In the genomic region with DNA sequence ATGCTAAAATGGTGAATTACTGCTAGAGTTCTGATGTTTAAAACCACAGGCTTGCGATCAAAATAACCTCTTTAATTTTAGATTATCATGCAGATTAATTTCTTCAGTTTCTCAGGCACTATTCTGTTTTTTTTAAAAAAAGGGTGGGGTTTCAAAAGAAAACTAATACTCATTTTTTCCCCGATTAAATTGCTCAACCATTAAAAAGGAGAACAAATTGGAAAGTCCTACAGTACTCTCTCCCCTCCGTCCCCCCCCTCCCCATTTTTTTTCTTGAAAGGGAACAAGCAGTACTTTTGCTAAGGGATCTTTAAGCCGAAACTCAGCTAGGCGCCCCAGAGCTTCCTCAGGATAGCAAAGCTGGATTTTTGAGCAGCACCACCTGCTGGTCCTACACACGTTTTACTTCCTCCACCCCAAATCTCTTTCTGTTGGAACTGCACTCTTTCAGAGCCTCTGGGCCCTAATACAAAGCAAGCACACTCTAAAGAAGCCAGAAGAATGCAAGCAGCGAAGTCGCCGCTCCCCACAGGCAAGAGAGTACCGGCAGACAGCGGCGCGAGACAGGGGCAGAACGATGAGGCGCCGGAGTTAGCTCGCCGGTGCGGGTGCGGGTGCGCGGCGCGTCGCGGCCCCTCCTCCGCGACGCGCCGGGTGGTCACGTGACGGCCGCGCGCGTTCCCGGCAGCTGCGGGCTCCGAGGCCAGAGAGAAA, we compare ENCODE assay signal across 8 cellular contexts. TPM values are rescaled to one million over a fixed set of nuclear protein-coding genes. Genes with fewer than 3 reads are reported as not detected.
DNase-seq lines count a peak whose midpoint lies in the region; ATAC-seq, FAIRE-seq and TF ChIP-seq lines count a peak whose summit lies in the region.

A gene with protein sequence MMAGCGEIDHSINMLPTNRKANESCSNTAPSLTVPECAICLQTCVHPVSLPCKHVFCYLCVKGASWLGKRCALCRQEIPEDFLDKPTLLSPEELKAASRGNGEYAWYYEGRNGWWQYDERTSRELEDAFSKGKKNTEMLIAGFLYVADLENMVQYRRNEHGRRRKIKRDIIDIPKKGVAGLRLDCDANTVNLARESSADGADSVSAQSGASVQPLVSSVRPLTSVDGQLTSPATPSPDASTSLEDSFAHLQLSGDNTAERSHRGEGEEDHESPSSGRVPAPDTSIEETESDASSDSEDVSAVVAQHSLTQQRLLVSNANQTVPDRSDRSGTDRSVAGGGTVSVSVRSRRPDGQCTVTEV (plus strand): TSS at position 687 of the 714 bp plus-strand sequence. CDS start 13,475 bp downstream, outside the sequence.

- peaks cover 13% of the 10 kb centered on the region for H3K36me3 Mint-ChIP-seq in activated CD4-positive, alpha-beta T cell treated with anti-CD3 and anti-CD28 coated beads, Interleukin-2, amount 10 ng/mL, durations not matched to agents 7 days and 5 days (ENCODE audit: low read depth)

- intact Hi-C loops in HepG2 (cut with micrococcal nuclease; ENCODE audit: unreplicated experiment) = loop anchor here (1.0 to 2.0 kb wide), 2 partner anchors 74 to 79 kb away; no protein-coding TSS in a partner anchor

- peak within 1 kb of the TSS; percentile 99 for H3K4me3 Mint-ChIP-seq in activated CD4-positive, alpha-beta T cell treated with anti-CD3 and anti-CD28 coated beads, Interleukin-2, amount 10 ng/mL, durations not matched to agents 7 days and 5 days

- H3K36me3 ChIP-seq in BLaER1 (peaks cover 3% of the 10 kb centered on the region; the same call in 1 of the 2 replicates), HepG2 (replicated peaks in 1 of 2; ENCODE audit: control insufficient read depth in 1 of 2, insufficient read depth in 2 of 2, low read length in 2 of 2) (no peaks in the 10 kb centered on the region; a peak in 1 of 5 replicates)

- no peaks in the 10 kb centered on the region for H3K27me3 ChIP-seq in BLaER1
- H3K27me3 ChIP-seq in HepG2 (ENCODE audit: control insufficient read depth in 1 of 2, insufficient read depth in 2 of 2, low read length in 2 of 2) = no peaks in the 10 kb centered on the region; a peak in 1 of 5 replicates

- peak; percentile 76 for FAIRE-seq in HepG2 (lab: Jason Lieb, UNC)

- H3K4me3 ChIP-seq in BLaER1 (peak within 1 kb of the TSS; percentile 95), HepG2 (replicated peaks in 1 of 3; ENCODE audit: insufficient read depth in 1 of 3, low read depth in 2 of 3, low read length in 3 of 3) (peak within 1 kb of the TSS; percentile 87 to 97 (median 95))

- TF ChIP-seq CTCF in HepG2 (CRISPR knock-in tag; IDR thresholded peaks at IDR 0.05) = peak; percentile 92

- H3K4me1 ChIP-seq in BLaER1 (peaks cover 24% of the 10 kb centered on the region), HepG2 (ENCODE audit: insufficient read depth, low read length) (peaks cover 34% of the 10 kb centered on the region)

- BruUV-seq in HepG2 (replicated peaks; lab: Mats Ljungman, UMichigan) = TSS peak; percentile 75

- H3K9me3 ChIP-seq in BLaER1 (no peaks in the 10 kb centered on the region), HepG2 (ENCODE audit: low read length) (no peaks in the 10 kb centered on the region)

- H3K27ac Mint-ChIP-seq in activated CD4-positive, alpha-beta T cell treated with anti-CD3 and anti-CD28 coated beads, Interleukin-2, amount 10 ng/mL, durations not matched to agents 7 days and 5 days = peak within 1 kb of the TSS; percentile 99

- TF ChIP-seq EP300 in HepG2 (IDR thresholded peaks at IDR 0.05; ENCODE audit: low read depth in 2 of 2, low read length in 2 of 2) (no peak), HepG2 (CRISPR knock-in tag; IDR thresholded peaks at IDR 0.05; ENCODE audit: borderline replicate concordance) (no peak; the same call in 1 of the 2 replicates)

- H3K4me1 Mint-ChIP-seq in activated CD4-positive, alpha-beta T cell treated with anti-CD3 and anti-CD28 coated beads, Interleukin-2, amount 10 ng/mL, durations not matched to agents 7 days and 5 days = peaks cover 41% of the 10 kb centered on the region

- no peak for TF ChIP-seq POLR2A in HepG2 (IDR thresholded peaks at IDR 0.05; ENCODE audit: insufficient read depth in 1 of 2, low read depth in 2 of 2, low read length in 2 of 2)

- TF ChIP-seq RAD21 in HepG2 (CRISPR knock-in tag; IDR thresholded peaks at IDR 0.05) = peak; percentile 49; the same call in 1 of the 2 replicates

- CTCF ChIA-PET in activated CD4-positive, alpha-beta T cell treated with anti-CD3 and anti-CD28 coated beads, Interleukin-2, amount 10 ng/mL, durations not matched to agents 7 days and 5 days (lab: Charles Lee) = interaction anchor here (0.6 to 2.5 kb wide), 16 partner anchors 10 to 273 kb away, joined by 3 to 16 read pairs (median 4); no protein-coding TSS in a partner anchor
- CTCF ChIA-PET in HepG2 (lab: Yijun Ruan, JAX; ENCODE audit: low intra/inter-chr PET ratio, low total read pairs) = interaction anchor here (1.1 kb wide), 1 partner anchor 31 kb away, joined by 3 read pairs; no protein-coding TSS in a partner anchor

- H3K79me2 ChIP-seq in HepG2 (ENCODE audit: insufficient read depth, low read length) = peaks cover 41% of the 10 kb centered on the region

- H4K20me1 ChIP-seq in BLaER1 (peaks cover 24% of the 10 kb centered on the region), HepG2 (ENCODE audit: insufficient read depth, low read length) (peaks cover 25% of the 10 kb centered on the region)

- DNase-seq in GM19240 (ENCODE audit: insufficient read length, low spot score) (peak; percentile 52), NCI-H510A treated with DMSO at 0.1 percent for 48 hours (lab: John Stamatoyannopoulos, UW) (peak; percentile 71), dermis blood vessel endothelial cell (peak; percentile 89), HepG2 (ENCODE audit: low spot score) (peak; percentile 81)
- peak; percentile 71 for DNase-seq in activated CD4-positive, alpha-beta T cell treated with anti-CD3 and anti-CD28 coated beads, Interleukin-2, amount 10 ng/mL, durations not matched to agents 7 days and 5 days
- peak; percentile 64 for DNase-seq in stimulated activated CD4-positive, alpha-beta T cell treated with anti-CD3 and anti-CD28 coated beads, Interleukin-2, amount 100 ng/mL, for 48 hours

- peak within 1 kb of the TSS; percentile 87 for H2AFZ ChIP-seq in HepG2 (ENCODE audit: low read length)

- H3K9ac ChIP-seq in BLaER1 = peak within 1 kb of the TSS; percentile 95
- peak within 1 kb of the TSS; percentile 93 for H3K9ac ChIP-seq in HepG2 (ENCODE audit: insufficient read depth, low read depth, low read length)

- POLR2A ChIA-PET in activated CD4-positive, alpha-beta T cell treated with anti-CD3 and anti-CD28 coated beads, Interleukin-2, amount 10 ng/mL, durations not matched to agents 7 days and 5 days (lab: Charles Lee) = interaction anchor here (0.7 kb wide), 2 partner anchors 35 to 250 kb away, joined by 3 to 6 read pairs; no protein-coding TSS in a partner anchor
- POLR2A ChIA-PET in HepG2 (lab: Yijun Ruan, JAX) = interaction anchor here (0.6 to 2.8 kb wide), 18 partner anchors 9 to 1476 kb away, joined by 3 to 37 read pairs (median 4); a partner anchor contains a TSS

- no peaks in the 10 kb centered on the region for H3K9me3 Mint-ChIP-seq in activated CD4-positive, alpha-beta T cell treated with anti-CD3 and anti-CD28 coated beads, Interleukin-2, amount 10 ng/mL, durations not matched to agents 7 days and 5 days

- WGBS in HepG2 (ENCODE audit: low lambda C conversion rate) = 2% methylated on average over 19 of the region's 40 CpGs

- H3K27me3 Mint-ChIP-seq in activated CD4-positive, alpha-beta T cell treated with anti-CD3 and anti-CD28 coated beads, Interleukin-2, amount 10 ng/mL, durations not matched to agents 7 days and 5 days = peaks cover 9% of the 10 kb centered on the region

- H3K4me2 ChIP-seq in BLaER1 (peak within 1 kb of the TSS; percentile 80), HepG2 (ENCODE audit: low read depth, low read length) (peak within 1 kb of the TSS; percentile 83)

- in situ Hi-C loops in HepG2 (cut with HindIII; ENCODE audit: extremely low pct_ligation_motif_present, low pct_unique_long_range_greater_than_20kb) = no loop called here

- ATAC-seq in HG03457 (IDR thresholded peaks at IDR 0.05; ENCODE audit: unreplicated experiment) (peak; percentile 69), HepG2 (peak; percentile 85)

- H3K27ac ChIP-seq in BLaER1 = peak within 1 kb of the TSS; percentile 96
- peak within 1 kb of the TSS; percentile 91 for H3K27ac ChIP-seq in HepG2 (ENCODE audit: extremely low read length, insufficient read depth, low read length)

TF ChIP-seq in HepG2, 621 proteins besides CTCF, POLR2A, EP300 and RAD21 (continues in another document):
- TF ChIP-seq TAF15 (IDR thresholded peaks at IDR 0.05; ENCODE audit: low read depth, low read length, poor library complexity, severe bottlenecking) (peak; percentile 30), MAZ (IDR thresholded peaks at IDR 0.05; ENCODE audit: borderline replicate concordance, low read depth, low read length) (0 out of 2 replicates have a peak, but pooled peaks have one; percentile 61), MAZ (CRISPR knock-in tag; IDR thresholded peaks at IDR 0.05; ENCODE audit: low read depth) (no peak)

RNA-seq across cellular contexts. Expression of the gene that starts here (rescaled TPM):
- 10 to 100 TPM; 22.4 to 25.8 TPM for total RNA-seq in activated CD4-positive, alpha-beta T cell treated with anti-CD3 and anti-CD28 coated beads, Interleukin-2, amount 10 ng/mL, durations not matched to agents 7 days and 5 days
- 35.3 and 46.3 TPM in 2 replicates for total RNA-seq in dermis blood vessel endothelial cell
- 18.8 and 22.2 TPM in 2 replicates for total RNA-seq in HepG2 (2016; rRNA removed; fragmentation: Illumina TruSeq; extraction: Trizol)
- 4.7 and 5.0 TPM in 2 replicates for total RNA-seq in HepG2 (2016; cell fraction: cytosol; rRNA removed; fragmentation: Illumina TruSeq; extraction: Trizol; ENCODE audit: low read depth)
- total RNA-seq in HepG2 (2016; cell fraction: insoluble cytoplasmic fraction; rRNA removed; fragmentation: Illumina TruSeq; extraction: Trizol) = 19.1 and 22.6 TPM in 2 replicates
- total RNA-seq in HepG2 (2016; cell fraction: membrane; rRNA removed; fragmentation: Illumina TruSeq; extraction: Trizol) = 10.8 and 12.9 TPM in 2 replicates
- 32.3 and 33.0 TPM in 2 replicates for total RNA-seq in HepG2 (2016; cell fraction: nucleus; rRNA removed; fragmentation: Illumina TruSeq; extraction: Trizol)
- 27.6 and 28.1 TPM in 2 replicates for polyA plus RNA-seq in HepG2 (2011; rRNA removed)
- polyA plus RNA-seq in HepG2 (2011; cell fraction: cytosol; rRNA removed) = 9.8 and 15.1 TPM in 2 replicates
- 43.6 and 59.3 TPM in 2 replicates for polyA plus RNA-seq in HepG2 (2011; cell fraction: nucleus; rRNA removed)
- polyA plus RNA-seq in HepG2 (2012) = 23.1 and 25.4 TPM in 2 replicates
- 1.9 and 2.4 TPM in 2 replicates for polyA plus RNA-seq in HepG2 (2016; cell fraction: cytosol; fragmentation: Illumina TruSeq; extraction: Trizol; ENCODE audit: low read depth)
- polyA plus RNA-seq in HepG2 (2016; cell fraction: insoluble cytoplasmic fraction; fragmentation: Illumina TruSeq; extraction: Trizol; ENCODE audit: low read depth) = 24.7 and 26.9 TPM in 2 replicates
- 6.4 and 7.8 TPM in 2 replicates for polyA plus RNA-seq in HepG2 (2016; cell fraction: membrane; fragmentation: Illumina TruSeq; extraction: Trizol; ENCODE audit: low read depth)
- polyA plus RNA-seq in HepG2 (2016; cell fraction: nucleus; fragmentation: Illumina TruSeq; extraction: Trizol; ENCODE audit: insufficient read depth, low read depth) = 45.3 and 49.8 TPM in 2 replicates
- polyA minus RNA-seq in HepG2 (2011; rRNA and poly(A)+ RNA removed; ENCODE audit: low replicate concordance) = 8.2 and 13.6 TPM in 2 replicates
- 13.3 and 13.5 TPM in 2 replicates for polyA minus RNA-seq in HepG2 (2011; cell fraction: cytosol; rRNA and poly(A)+ RNA removed)
- 60.1 and 87.3 TPM in 2 replicates for polyA minus RNA-seq in HepG2 (2011; cell fraction: nucleus; rRNA and poly(A)+ RNA removed)

Comparison
In these comparisons a context has a peak if more than half of its experiments do, and no peak if none do; other contexts are left out.
1. Peak in every context shown above with its lines: DNase-seq, ATAC-seq, H3K4me3 ChIP-seq and H3K27ac ChIP-seq.